Comparison of ENCODE assay signal across 20 cellular contexts in genomic region chr7:34662058-34662457, GRCh38. TPM values are rescaled to one million over a fixed set of nuclear protein-coding genes. Genes with fewer than 3 reads are reported as not detected.
DNase-seq lines count a peak whose midpoint lies in the region; ATAC-seq and TF ChIP-seq lines count a peak whose summit lies in the region.
"Had no signal": no experiment of that assay in that cellular context is flagged by ENCODE, and none has a peak within 500 bp of the region (broad histone marks: within the 10 kb centered on the region; RNA-seq: fewer than 3 reads in every experiment).

No MANE protein-coding gene starts in this region.

- no peaks in the 10 kb centered on the region; the same call in 1 of the 2 replicates for H3K9me3 Mint-ChIP-seq in HFFc6
- no peaks in the 10 kb centered on the region for H3K9me3 Mint-ChIP-seq in brain
- H3K9me3 Mint-ChIP-seq: CD8-positive, alpha-beta memory T cell had no signal

- H3K4me3 Mint-ChIP-seq in HFFc6 (peak overlapping the region; percentile 67; the same call in 1 of the 2 replicates), brain (peak overlapping the region; percentile 5 to 70 (median 45))
- H3K4me3 Mint-ChIP-seq: CD4-positive, CD25-positive, alpha-beta regulatory T cell; CD8-positive, alpha-beta memory T cell had no signal

- H3K36me3 Mint-ChIP-seq in HFFc6 (ENCODE audit: low read depth) (no peaks in the 10 kb centered on the region), brain (no peaks in the 10 kb centered on the region)
- H3K36me3 Mint-ChIP-seq: CD4-positive, CD25-positive, alpha-beta regulatory T cell; CD8-positive, alpha-beta memory T cell had no signal

- peaks cover 15% of the 10 kb centered on the region for H3K27me3 Mint-ChIP-seq in HFFc6 (ENCODE audit: insufficient read depth)
- H3K27me3 Mint-ChIP-seq in brain: peaks cover 2% of the 10 kb centered on the region

- H3K4me1 Mint-ChIP-seq in HFFc6 (ENCODE audit: low read depth) (peaks cover 21% of the 10 kb centered on the region; the same call in 1 of the 2 replicates), brain (peaks cover 52% of the 10 kb centered on the region)
- H3K4me1 Mint-ChIP-seq: CD4-positive, CD25-positive, alpha-beta regulatory T cell; CD8-positive, alpha-beta memory T cell had no signal

- H3K27ac ChIP-seq in hepatocyte: no peak overlapping the region

- H3K79me2 ChIP-seq in hepatocyte: no peaks in the 10 kb centered on the region

- H3K27me3 ChIP-seq in hepatocyte: no peaks in the 10 kb centered on the region

- H4K20me1 ChIP-seq in hepatocyte (ENCODE audit: insufficient read depth, poor library complexity, severe bottlenecking): no peaks in the 10 kb centered on the region

- no peak for ATAC-seq in GM21528 (IDR thresholded peaks at IDR 0.05; ENCODE audit: low FRiP score, unreplicated experiment)
- ATAC-seq in GM18861 (IDR thresholded peaks at IDR 0.05; ENCODE audit: unreplicated experiment): no peak
- ATAC-seq: HCT116, K562 had no signal

- WGBS in hepatocyte (ENCODE audit: low lambda C conversion rate, missing lambda C conversion rate): 65% methylated on average over 5 of the region's 5 CpGs

- H3K9me3 ChIP-seq in hepatocyte (ENCODE audit: low read depth): no peaks in the 10 kb centered on the region
- H3K9me3 ChIP-seq: BE2C had no signal

- H3K9me2 ChIP-seq in hepatocyte (replicated peaks; ENCODE audit: insufficient read depth): no peaks in the 10 kb centered on the region

- no peak overlapping the region for H3K4me2 ChIP-seq in hepatocyte

- no peak for TF ChIP-seq CTCF in HFFc6 (IDR thresholded peaks at IDR 0.05)
- TF ChIP-seq CTCF in brain (conservative IDR thresholded peaks at IDR 0.05): no peak
- no peak for TF ChIP-seq CTCF in hepatocyte (IDR thresholded peaks at IDR 0.05; ENCODE audit: poor library complexity)

- no peaks in the 10 kb centered on the region for H3K4me1 ChIP-seq in hepatocyte (ENCODE audit: insufficient read depth)
- H3K4me1 ChIP-seq: BE2C had no signal

- no peaks in the 10 kb centered on the region for H3K36me3 ChIP-seq in hepatocyte (replicated peaks; ENCODE audit: insufficient read depth, low read depth)
- H3K36me3 ChIP-seq: BE2C had no signal

- H3K27ac Mint-ChIP-seq in HFFc6: no peak overlapping the region; the same call in 1 of the 2 replicates
- peak overlapping the region; percentile 2 to 83 (median 32) for H3K27ac Mint-ChIP-seq in brain
- H3K27ac Mint-ChIP-seq: CD4-positive, CD25-positive, alpha-beta regulatory T cell; CD8-positive, alpha-beta memory T cell had no signal

- no peak overlapping the region for H3K4me3 ChIP-seq in hepatocyte
- H3K4me3 ChIP-seq: K562 had no signal

- no peak overlapping the region for H2AFZ ChIP-seq in hepatocyte

- DNase-seq in HFFc6 (no peak), medulla oblongata (ENCODE audit: extremely low spot score) (peak; percentile 28), NCI-H1048 (lab: John Stamatoyannopoulos, UW) (no peak), hepatocyte (ENCODE audit: low spot score) (no peak)
- DNase-seq: ACHN; BE2C; C1 segment of cervical spinal cord; CD4-positive, CD25-positive, alpha-beta regulatory T cell; CD8-positive, alpha-beta memory T cell; COR-L47; DMS 273 treated with DMSO at 0.1 percent for 48 hours; DMS53; DND-41; EL; IMR-90 had no signal

RNA-seq across cellular contexts. Expression of gene NPSR1, which starts 4.0 kb away (rescaled TPM):
- total RNA-seq in HFFc6 (2021; fragmentation: NEBNext Ultra II Directional; extraction: Animal tissue kit (Norgen Biotek cat#: 25700)): not detected
- polyA plus RNA-seq in brain (ENCODE audit: insufficient read depth, low read depth, low replicate concordance): not detected
- total RNA-seq in hepatocyte: not detected in 2 replicates
- not detected in 2 replicates for polyA plus RNA-seq in hepatocyte
- total RNA-seq: CD4-positive, CD25-positive, alpha-beta regulatory T cell; CD8-positive, alpha-beta memory T cell; IMR-90; K562 had no signal
- polyA plus RNA-seq: CD4-positive, CD25-positive, alpha-beta regulatory T cell; CD8-positive, alpha-beta memory T cell; IMR-90; K562 had no signal
